In the genomic region with DNA sequence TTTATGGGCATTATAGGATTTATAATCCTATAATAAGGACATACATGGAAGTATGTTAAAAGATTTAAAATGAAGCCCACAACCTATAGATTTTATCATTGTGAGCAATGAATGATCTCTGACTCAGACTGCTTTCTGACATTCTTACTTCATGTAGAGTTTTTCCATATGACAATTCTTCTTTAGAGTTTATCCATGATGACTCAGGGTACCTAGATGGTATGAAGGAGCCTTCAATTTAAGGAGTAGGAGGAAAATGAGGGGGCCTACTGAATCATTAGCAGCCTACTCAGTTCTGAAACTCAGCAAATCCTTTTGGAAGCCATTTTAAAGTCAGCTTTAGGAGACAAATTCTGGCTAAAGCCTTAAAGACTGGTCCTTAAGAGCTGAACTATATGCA, we compare ENCODE assay signal across 13 cellular contexts. TPM values are rescaled to one million over a fixed set of nuclear protein-coding genes. Genes with fewer than 3 reads are reported as not detected.
DNase-seq lines count a peak whose midpoint lies in the region; ATAC-seq and TF ChIP-seq lines count a peak whose summit lies in the region.
"Had no signal": no experiment of that assay in that cellular context is flagged by ENCODE, and none has a peak within 500 bp of the region (broad histone marks: within the 10 kb centered on the region; RNA-seq: fewer than 3 reads in every experiment).

No MANE protein-coding gene starts in this region.

- peaks cover 75% of the 10 kb centered on the region for H3K4me1 ChIP-seq in GM23338 (ENCODE audit: insufficient read depth)
- H3K4me1 ChIP-seq in testis = peaks cover 6% of the 10 kb centered on the region

- peaks cover 13% of the 10 kb centered on the region; the same call in 1 of the 2 replicates for H4K20me1 ChIP-seq in GM23338 (replicated peaks; ENCODE audit: insufficient read depth)

- peaks cover 100% of the 10 kb centered on the region for H3K79me2 ChIP-seq in GM23338 (replicated peaks; ENCODE audit: insufficient read depth)

- H3K27ac Mint-ChIP-seq in GM23338 = peak overlapping the region; percentile 54

- H3K4me1 Mint-ChIP-seq in GM23338 = peaks cover 76% of the 10 kb centered on the region

- H3K9me3 Mint-ChIP-seq in GM23338 = no peaks in the 10 kb centered on the region
- H3K9me3 Mint-ChIP-seq: naive B cell had no signal

- no peak overlapping the region for H3K4me2 ChIP-seq in GM23338

- H3K9me3 ChIP-seq in testis = no peaks in the 10 kb centered on the region

- no peak for DNase-seq in GM23338 (ENCODE audit: low spot score)
- DNase-seq in LoVo (ENCODE audit: low spot score) = peak; percentile 29
- DNase-seq in brain microvascular endothelial cell = peak; percentile 40
- peak; percentile 42 for DNase-seq in non-pigmented ciliary epithelial cell (ENCODE audit: low read depth)
- no peak for DNase-seq in erythroblast (lab: John Stamatoyannopoulos, UW)
- no peak for DNase-seq in testis
- DNase-seq in GDM1 (lab: John Stamatoyannopoulos, UW) = no peak
- DNase-seq: activated CD4-positive, alpha-beta T cell treated with anti-CD3 and anti-CD28 coated beads, Interleukin-2, amount 50 U/mL, for 1 hour; naive B cell; NCI-H1436 treated with DMSO at 0.1 percent for 48 hours; NCI-H82 had no signal

- H3K36me3 Mint-ChIP-seq in GM23338 (ENCODE audit: low read depth) = peaks cover 7% of the 10 kb centered on the region; the same call in 2 of the 3 replicates

- H3F3A ChIP-seq in GM23338 (replicated peaks; ENCODE audit: low read depth) = no peaks in the 10 kb centered on the region

- H3K4me3 ChIP-seq in GM23338 (no peak overlapping the region), brain microvascular endothelial cell (ENCODE audit: low read depth, low read length) (no peak overlapping the region), testis (no peak overlapping the region)
- H3K4me3 ChIP-seq: SK-N-MC, skin epidermis had no signal

- in situ Hi-C loops in brain microvascular endothelial cell (cut with HindIII; ENCODE audit: low pct_ligation_motif_present, low sequenced_read_pairs) = no loop called here

- TF ChIP-seq POLR2A in erythroblast (IDR thresholded peaks at IDR 0.05; ENCODE audit: low read length) = no peak
- no peak for TF ChIP-seq POLR2A in testis (IDR thresholded peaks at IDR 0.05)

- H3K27me3 ChIP-seq in GM23338 (ENCODE audit: insufficient read depth) = no peaks in the 10 kb centered on the region
- H3K27me3 ChIP-seq in brain microvascular endothelial cell (replicated peaks) = no peaks in the 10 kb centered on the region
- no peaks in the 10 kb centered on the region for H3K27me3 ChIP-seq in testis

- no peaks in the 10 kb centered on the region for H3K9me2 ChIP-seq in GM23338 (ENCODE audit: insufficient read depth)

- H3K27me3 Mint-ChIP-seq in GM23338 (ENCODE audit: insufficient read depth, low read depth, poor library complexity) = no peaks in the 10 kb centered on the region
- H3K27me3 Mint-ChIP-seq: naive B cell had no signal

- ATAC-seq in GM23338 = no peak

- H2AFZ ChIP-seq in GM23338 = no peak overlapping the region

- H3K36me3 ChIP-seq in GM23338 (ENCODE audit: insufficient read depth) (no peaks in the 10 kb centered on the region), brain microvascular endothelial cell (replicated peaks) (no peaks in the 10 kb centered on the region), testis (ENCODE audit: low read depth, missing control alignments) (no peaks in the 10 kb centered on the region)

- intact Hi-C loops in testis (cut with DNase I; ENCODE audit: low total_unique reads) = no loop called here

- TF ChIP-seq CTCF in GM23338 (conservative IDR thresholded peaks at IDR 0.05; ENCODE audit: low read depth in 2 of 2) (no peak), brain microvascular endothelial cell (IDR thresholded peaks at IDR 0.05; ENCODE audit: low read depth, low read length, missing control alignments) (no peak), testis (IDR thresholded peaks at IDR 0.05) (no peak)

- H3K27ac ChIP-seq in GM23338 (ENCODE audit: low read depth) (0 out of 2 replicates have a peak overlapping the region, but pooled peaks have one; percentile 5), brain microvascular endothelial cell (peak overlapping the region; percentile 26), testis (no peak overlapping the region)
- H3K27ac ChIP-seq: SK-N-MC had no signal

- no peak overlapping the region; the same call in 2 of the 3 replicates for H3K4me3 Mint-ChIP-seq in GM23338
- H3K4me3 Mint-ChIP-seq: naive B cell had no signal

TF ChIP-seq in GM23338, 12 proteins besides CTCF, POLR2A, EP300 and RAD21 (continues in another document):
- TF ChIP-seq POLR2AphosphoS5 (IDR thresholded peaks at IDR 0.05; ENCODE audit: low read depth) = no peak
- TF ChIP-seq ZNF114 (CRISPR knock-in tag; IDR thresholded peaks at IDR 0.05) = no peak
- TF ChIP-seq EZH2 (IDR thresholded peaks at IDR 0.05; ENCODE audit: low read depth, unreplicated experiment) = no peak
- no peak for TF ChIP-seq REST (IDR thresholded peaks at IDR 0.05; ENCODE audit: unreplicated experiment)
- no peak for TF ChIP-seq EZH2phosphoT487 (IDR thresholded peaks at IDR 0.05; ENCODE audit: unreplicated experiment)
- TF ChIP-seq NANOG (IDR thresholded peaks at IDR 0.05; ENCODE audit: borderline replicate concordance) = no peak
- TF ChIP-seq, protein P1, sequence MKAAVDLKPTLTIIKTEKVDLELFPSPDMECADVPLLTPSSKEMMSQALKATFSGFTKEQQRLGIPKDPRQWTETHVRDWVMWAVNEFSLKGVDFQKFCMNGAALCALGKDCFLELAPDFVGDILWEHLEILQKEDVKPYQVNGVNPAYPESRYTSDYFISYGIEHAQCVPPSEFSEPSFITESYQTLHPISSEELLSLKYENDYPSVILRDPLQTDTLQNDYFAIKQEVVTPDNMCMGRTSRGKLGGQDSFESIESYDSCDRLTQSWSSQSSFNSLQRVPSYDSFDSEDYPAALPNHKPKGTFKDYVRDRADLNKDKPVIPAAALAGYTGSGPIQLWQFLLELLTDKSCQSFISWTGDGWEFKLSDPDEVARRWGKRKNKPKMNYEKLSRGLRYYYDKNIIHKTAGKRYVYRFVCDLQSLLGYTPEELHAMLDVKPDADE (IDR thresholded peaks at IDR 0.05) = no peak

RNA-seq across cellular contexts. Expression of gene PELI1, which starts 10.4 kb away (rescaled TPM):
- total RNA-seq in GM23338 (2014; rRNA removed; shearing (Covaris generic)) = 56.6 and 61.8 TPM in 2 replicates
- polyA plus RNA-seq in GM23338 (2016; fragmentation: Nextera tagmentation; extraction: Ambion mirVana) = 25.9 and 32.4 TPM in 2 replicates
- 10 to 100 TPM; 40.9 to 48.0 TPM for total RNA-seq in testis
- 22.4 TPM for polyA plus RNA-seq in testis (ENCODE audit: insufficient read depth, low read depth, low replicate concordance)

Comparison
In these comparisons a context has a peak if more than half of its experiments do, and no peak if none do; other contexts are left out.
1. DNase-seq: peak in LoVo (single experiment), brain microvascular endothelial cell (single experiment) and non-pigmented ciliary epithelial cell (single experiment); none in GM23338 (single experiment), erythroblast (0 of 2), testis (single experiment) and GDM1 (single experiment).
2. H3K27ac ChIP-seq: peak in GM23338 (single experiment) and brain microvascular endothelial cell (single experiment); none in testis (0 of 2).